1 cellular context compared by ENCODE assay signal in genomic region chr3:186098740-186099139, GRCh38.
A peak's percentile ranks its signal among the peaks of the same experiment; 100 is the strongest.
TF ChIP-seq lines count a peak whose summit lies in the region.

No MANE protein-coding gene starts in this region.

TF ChIP-seq in HepG2, 621 proteins besides CTCF, POLR2A, EP300 and RAD21:
- TF ChIP-seq REL (CRISPR knock-in tag; conservative IDR thresholded peaks at IDR 0.05) (no peak), XBP1 (CRISPR knock-in tag; IDR thresholded peaks at IDR 0.05) (no peak), CREB1 (IDR thresholded peaks at IDR 0.05) (no peak), CREB1 (CRISPR knock-in tag; IDR thresholded peaks at IDR 0.05) (no peak), ZNF800 (CRISPR knock-in tag; IDR thresholded peaks at IDR 0.05) (no peak), ZNF788 (CRISPR knock-in tag; IDR thresholded peaks at IDR 0.05; ENCODE audit: borderline replicate concordance) (no peak), TCF12 (IDR thresholded peaks at IDR 0.05) (no peak), TCF12 (CRISPR knock-in tag; IDR thresholded peaks at IDR 0.05) (no peak), MED13 (CRISPR knock-in tag; IDR thresholded peaks at IDR 0.05) (no peak), CBX5 (CRISPR knock-in tag; IDR thresholded peaks at IDR 0.05; ENCODE audit: borderline replicate concordance) (no peak), GABPA (IDR thresholded peaks at IDR 0.05; ENCODE audit: low read depth, low read length) (no peak), GABPA (CRISPR knock-in tag; IDR thresholded peaks at IDR 0.05; ENCODE audit: low read depth) (no peak), ZNF121 (CRISPR knock-in tag; IDR thresholded peaks at IDR 0.05) (no peak), ZMAT3 (CRISPR knock-in tag; conservative IDR thresholded peaks at IDR 0.05) (no peak), RBFOX2 (IDR thresholded peaks at IDR 0.05; ENCODE audit: low read depth, low read length) (peak; percentile 9; the same call in 1 of the 2 replicates), GZF1 (CRISPR knock-in tag; IDR thresholded peaks at IDR 0.05) (no peak), RFXAP (CRISPR knock-in tag; IDR thresholded peaks at IDR 0.05; ENCODE audit: borderline replicate concordance) (0 out of 2 replicates have a peak, but pooled peaks have one; percentile 34), HIC2 (CRISPR knock-in tag; IDR thresholded peaks at IDR 0.05; ENCODE audit: low read depth) (no peak), NR2F6 (IDR thresholded peaks at IDR 0.05) (no peak), NR2F6 (CRISPR knock-in tag; IDR thresholded peaks at IDR 0.05) (no peak)
- TF ChIP-seq, protein P1, sequence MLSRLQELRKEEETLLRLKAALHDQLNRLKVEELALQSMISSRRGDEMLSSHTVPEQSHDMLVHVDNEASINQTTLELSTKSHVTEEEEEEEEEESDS (CRISPR knock-in tag; IDR thresholded peaks at IDR 0.05; ENCODE audit: borderline replicate concordance): no peak
- TF ChIP-seq, protein P2, sequence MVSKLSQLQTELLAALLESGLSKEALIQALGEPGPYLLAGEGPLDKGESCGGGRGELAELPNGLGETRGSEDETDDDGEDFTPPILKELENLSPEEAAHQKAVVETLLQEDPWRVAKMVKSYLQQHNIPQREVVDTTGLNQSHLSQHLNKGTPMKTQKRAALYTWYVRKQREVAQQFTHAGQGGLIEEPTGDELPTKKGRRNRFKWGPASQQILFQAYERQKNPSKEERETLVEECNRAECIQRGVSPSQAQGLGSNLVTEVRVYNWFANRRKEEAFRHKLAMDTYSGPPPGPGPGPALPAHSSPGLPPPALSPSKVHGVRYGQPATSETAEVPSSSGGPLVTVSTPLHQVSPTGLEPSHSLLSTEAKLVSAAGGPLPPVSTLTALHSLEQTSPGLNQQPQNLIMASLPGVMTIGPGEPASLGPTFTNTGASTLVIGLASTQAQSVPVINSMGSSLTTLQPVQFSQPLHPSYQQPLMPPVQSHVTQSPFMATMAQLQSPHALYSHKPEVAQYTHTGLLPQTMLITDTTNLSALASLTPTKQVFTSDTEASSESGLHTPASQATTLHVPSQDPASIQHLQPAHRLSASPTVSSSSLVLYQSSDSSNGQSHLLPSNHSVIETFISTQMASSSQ (IDR thresholded peaks at IDR 0.05; ENCODE audit: low read depth): no peak
- TF ChIP-seq, protein P2 (CRISPR knock-in tag; IDR thresholded peaks at IDR 0.05; ENCODE audit: borderline replicate concordance): no peak
